ENCODE assay signal across 11 cellular contexts in the genomic region with DNA sequence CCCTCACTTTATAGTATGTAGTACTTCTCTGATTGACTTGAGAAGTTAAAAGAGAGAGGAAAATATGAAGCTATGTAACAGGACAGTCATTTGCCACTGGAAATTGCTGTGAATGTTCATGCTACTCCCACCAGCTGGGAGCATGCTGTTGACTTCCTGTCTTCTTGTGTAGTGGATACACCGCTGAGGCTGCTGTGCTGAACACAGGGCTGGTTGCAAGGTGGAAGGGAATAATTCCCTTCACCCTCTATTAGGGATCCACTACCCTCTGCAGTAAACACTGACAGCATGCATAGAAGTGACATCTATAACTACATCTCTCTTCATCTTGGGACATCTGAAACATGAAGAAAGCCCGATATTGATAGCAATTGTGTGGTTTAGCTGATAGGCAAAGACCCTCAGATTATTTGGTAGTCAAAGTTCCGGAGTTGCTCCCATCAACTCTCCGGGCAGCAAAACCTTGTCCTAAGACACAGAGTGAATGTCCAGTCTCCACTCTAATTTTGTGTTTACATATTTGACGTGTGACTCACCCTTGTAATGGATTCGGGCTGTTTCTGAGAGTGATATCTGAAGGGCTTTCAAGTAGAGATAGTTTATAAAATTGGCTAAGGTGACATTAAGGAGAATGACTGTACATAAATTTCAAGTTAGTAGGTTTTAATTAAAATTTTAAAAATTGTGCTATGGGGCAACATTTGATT.
DNase-seq lines count a peak whose midpoint lies in the region; ATAC-seq and TF ChIP-seq lines count a peak whose summit lies in the region.
"Had no signal": no experiment of that assay in that cellular context is flagged by ENCODE, and none has a peak within 500 bp of the region (broad histone marks: within the 10 kb centered on the region; RNA-seq: fewer than 3 reads in every experiment).

No MANE protein-coding gene starts in this region.

- no peak overlapping the region for H3T11ph ChIP-seq in H9 (ENCODE audit: low read length)

- H3K27ac ChIP-seq in mesenchymal stem cell (ENCODE audit: low read length, poor library complexity, severe bottlenecking) (no peak overlapping the region), H9 (ENCODE audit: insufficient read length, low read depth, low read length) (no peak overlapping the region)

- no peak overlapping the region for H2BK5ac ChIP-seq in mesenchymal stem cell (ENCODE audit: low read depth, low read length, poor library complexity, severe bottlenecking)
- no peak overlapping the region for H2BK5ac ChIP-seq in H9 (ENCODE audit: insufficient read length, low read length)

- H2BK15ac ChIP-seq in mesenchymal stem cell (ENCODE audit: low read depth, poor library complexity, severe bottlenecking): no peak overlapping the region
- H2BK15ac ChIP-seq in H9 (ENCODE audit: low read depth, low read length): no peak overlapping the region

- H3K4me3 ChIP-seq in BJ (ENCODE audit: low read depth, low read length): no peak overlapping the region
- no peak overlapping the region for H3K4me3 ChIP-seq in choroid plexus epithelial cell (ENCODE audit: low read depth, low read length)
- no peak overlapping the region for H3K4me3 ChIP-seq in mesenchymal stem cell (ENCODE audit: insufficient read depth in 1 of 2, low read depth in 1 of 2, low read length in 2 of 2)

- no peak overlapping the region for H3K14ac ChIP-seq in mesenchymal stem cell (ENCODE audit: low read length in 2 of 2)
- no peak overlapping the region for H3K14ac ChIP-seq in H9 (ENCODE audit: insufficient read depth, low read length)

- no peak overlapping the region for H3K27ac Mint-ChIP-seq in T-helper 2 cell treated with Interferon-gamma antibody and Interleukin-4, amounts not matched to agents 5 μg/mL and 100 μg/mL, for 36 hours
- no peak overlapping the region for H3K27ac Mint-ChIP-seq in H9
- no peak overlapping the region for H3K27ac Mint-ChIP-seq in stimulated activated memory B cell treated with anti-CD40 and anti-IgM and Interleukin-4, amounts not matched to agents 10 μg/mL and 1 μg/mL and 100 μg/mL, for 72 hours
- H3K27ac Mint-ChIP-seq: activated CD8-positive, alpha-beta T cell treated with anti-CD3 and anti-CD28 coated beads for 36 hours; activated naive CD4-positive, alpha-beta T cell treated with anti-CD3 and anti-CD28 coated beads, Interleukin-2, amount 50 U/mL, for 24 hours had no signal

- H4K8ac ChIP-seq in mesenchymal stem cell (ENCODE audit: low read length) (no peak overlapping the region), H9 (replicated peaks; ENCODE audit: insufficient read length, low read depth, low read length) (no peak overlapping the region)

- H3K27me3 Mint-ChIP-seq in T-helper 2 cell treated with Interferon-gamma antibody and Interleukin-4, amounts not matched to agents 5 μg/mL and 100 μg/mL, for 36 hours (ENCODE audit: low read depth): peaks cover 6% of the 10 kb centered on the region
- peaks cover 4% of the 10 kb centered on the region for H3K27me3 Mint-ChIP-seq in H9 (ENCODE audit: low read depth)
- H3K27me3 Mint-ChIP-seq in stimulated activated memory B cell treated with anti-CD40 and anti-IgM and Interleukin-4, amounts not matched to agents 10 μg/mL and 1 μg/mL and 100 μg/mL, for 72 hours: peaks cover 20% of the 10 kb centered on the region

- H3K23ac ChIP-seq in mesenchymal stem cell (ENCODE audit: low read length in 2 of 2) (no peak overlapping the region), H9 (ENCODE audit: insufficient read length, low read depth, low read length) (no peak overlapping the region)

- no peaks in the 10 kb centered on the region for H3K4me1 ChIP-seq in mesenchymal stem cell (ENCODE audit: control insufficient read depth, insufficient read depth, low read depth, low read length)
- H3K4me1 ChIP-seq in H9 (ENCODE audit: insufficient read depth, low read length): no peaks in the 10 kb centered on the region; the same call in 1 of the 2 replicates

- DNase-seq in BJ (ENCODE audit: low read depth): peak; percentile 40
- DNase-seq in HS-5 (ENCODE audit: low read depth): peak; percentile 49
- peak; percentile 61 for DNase-seq in choroid plexus epithelial cell (ENCODE audit: low read depth)
- peak; percentile 80 for DNase-seq in mesenchymal stem cell
- no peak for DNase-seq in T-helper 2 cell treated with Interferon-gamma antibody and Interleukin-4, amounts not matched to agents 5 μg/mL and 100 μg/mL, for 36 hours (ENCODE audit: low spot score)
- no peak for DNase-seq in H9
- DNase-seq: activated CD8-positive, alpha-beta T cell treated with anti-CD3 and anti-CD28 coated beads for 36 hours; dermis blood vessel endothelial cell had no signal

- TF ChIP-seq CTCF in BJ (IDR thresholded peaks at IDR 0.05; ENCODE audit: insufficient read depth, low read depth, low read length) (no peak), choroid plexus epithelial cell (conservative IDR thresholded peaks at IDR 0.05; ENCODE audit: low read depth, low read length) (no peak), H9 (conservative IDR thresholded peaks at IDR 0.05) (no peak)

- no peaks in the 10 kb centered on the region for H3K23me2 ChIP-seq in H9 (ENCODE audit: insufficient read length, low read depth, low read length, poor library complexity, severe bottlenecking)

- no peak overlapping the region for H2AK5ac ChIP-seq in mesenchymal stem cell (ENCODE audit: low read length, severe bottlenecking)
- H2AK5ac ChIP-seq in H9 (ENCODE audit: insufficient read length, low read length): no peak overlapping the region

- no peak for ATAC-seq in stimulated activated memory B cell treated with anti-CD40 and anti-IgM and Interleukin-4, amounts not matched to agents 10 μg/mL and 1 μg/mL and 100 μg/mL, for 72 hours
- no peak for ATAC-seq in HG02642 (IDR thresholded peaks at IDR 0.05; ENCODE audit: poor library complexity, unreplicated experiment)
- ATAC-seq: activated CD8-positive, alpha-beta T cell treated with anti-CD3 and anti-CD28 coated beads for 36 hours had no signal

- H4K91ac ChIP-seq in mesenchymal stem cell (ENCODE audit: low read length) (no peak overlapping the region), H9 (ENCODE audit: insufficient read length, low read depth, low read length) (no peak overlapping the region)

- H3K9me3 ChIP-seq in mesenchymal stem cell (ENCODE audit: control insufficient read depth, low read length) (no peaks in the 10 kb centered on the region), H9 (ENCODE audit: control insufficient read depth, low read depth, low read length) (no peaks in the 10 kb centered on the region)

- H3K9ac ChIP-seq in mesenchymal stem cell (ENCODE audit: low read length): no peak overlapping the region
- H3K9ac ChIP-seq in H9 (ENCODE audit: extremely low read depth, insufficient read length, low read length): no peak overlapping the region

- no peaks in the 10 kb centered on the region for H3K4me1 Mint-ChIP-seq in T-helper 2 cell treated with Interferon-gamma antibody and Interleukin-4, amounts not matched to agents 5 μg/mL and 100 μg/mL, for 36 hours (ENCODE audit: low read depth)
- peaks cover 37 to 44% of the 10 kb centered on the region in 2 experiments for H3K4me1 Mint-ChIP-seq in H9
- no peaks in the 10 kb centered on the region for H3K4me1 Mint-ChIP-seq in stimulated activated memory B cell treated with anti-CD40 and anti-IgM and Interleukin-4, amounts not matched to agents 10 μg/mL and 1 μg/mL and 100 μg/mL, for 72 hours
- H3K4me1 Mint-ChIP-seq: activated naive CD4-positive, alpha-beta T cell treated with anti-CD3 and anti-CD28 coated beads, Interleukin-2, amount 50 U/mL, for 24 hours had no signal

- POLR2A ChIA-PET in BJ (lab: Charles Lee): no interaction called here

- no peak overlapping the region for H2BK20ac ChIP-seq in H9 (ENCODE audit: low read depth, low read length, poor library complexity, severe bottlenecking)

- H2BK12ac ChIP-seq in mesenchymal stem cell (ENCODE audit: low read length in 2 of 2): peak overlapping the region in 1 of 2 experiments; percentile 7
- H2BK12ac ChIP-seq in H9 (ENCODE audit: insufficient read length, low read depth, low read length): no peak overlapping the region

- H3K18ac ChIP-seq in mesenchymal stem cell (ENCODE audit: low read depth in 1 of 2, low read length in 2 of 2): no peak overlapping the region
- no peak overlapping the region for H3K18ac ChIP-seq in H9 (ENCODE audit: insufficient read length, low read depth, low read length)

- H3K9me3 Mint-ChIP-seq in T-helper 2 cell treated with Interferon-gamma antibody and Interleukin-4, amounts not matched to agents 5 μg/mL and 100 μg/mL, for 36 hours: no peaks in the 10 kb centered on the region
- H3K9me3 Mint-ChIP-seq in H9: no peaks in the 10 kb centered on the region; a peak in 1 of 5 replicates
- no peaks in the 10 kb centered on the region for H3K9me3 Mint-ChIP-seq in stimulated activated memory B cell treated with anti-CD40 and anti-IgM and Interleukin-4, amounts not matched to agents 10 μg/mL and 1 μg/mL and 100 μg/mL, for 72 hours
- H3K9me3 Mint-ChIP-seq: activated CD8-positive, alpha-beta T cell treated with anti-CD3 and anti-CD28 coated beads for 36 hours; activated naive CD4-positive, alpha-beta T cell treated with anti-CD3 and anti-CD28 coated beads, Interleukin-2, amount 50 U/mL, for 24 hours had no signal

- H3K56ac ChIP-seq in H9 (ENCODE audit: insufficient read length, low read depth, low read length): no peak overlapping the region

- H3K79me2 ChIP-seq in H9 (ENCODE audit: insufficient read depth, low read length): no peaks in the 10 kb centered on the region

- H3K4me2 ChIP-seq in mesenchymal stem cell (ENCODE audit: low read length, poor library complexity, severe bottlenecking) (no peak overlapping the region), H9 (ENCODE audit: insufficient read depth, insufficient read length, low read length) (no peak overlapping the region)

- no peak overlapping the region for H3K4me3 Mint-ChIP-seq in T-helper 2 cell treated with Interferon-gamma antibody and Interleukin-4, amounts not matched to agents 5 μg/mL and 100 μg/mL, for 36 hours
- no peak overlapping the region for H3K4me3 Mint-ChIP-seq in H9
- no peak overlapping the region for H3K4me3 Mint-ChIP-seq in stimulated activated memory B cell treated with anti-CD40 and anti-IgM and Interleukin-4, amounts not matched to agents 10 μg/mL and 1 μg/mL and 100 μg/mL, for 72 hours
- H3K4me3 Mint-ChIP-seq: activated CD8-positive, alpha-beta T cell treated with anti-CD3 and anti-CD28 coated beads for 36 hours; activated naive CD4-positive, alpha-beta T cell treated with anti-CD3 and anti-CD28 coated beads, Interleukin-2, amount 50 U/mL, for 24 hours had no signal

- H3K36me3 ChIP-seq in BJ (ENCODE audit: control insufficient read depth, insufficient read depth, low read length): no peaks in the 10 kb centered on the region
- H3K36me3 ChIP-seq in mesenchymal stem cell (ENCODE audit: control insufficient read depth in 1 of 2, insufficient read depth in 2 of 2, low read depth in 1 of 2, low read length in 2 of 2): no peaks in the 10 kb centered on the region

- CTCF ChIA-PET in BJ (lab: Yijun Ruan, JAX): interaction anchor here (0.7 to 1.5 kb wide), 5 partner anchors 9 to 257 kb away, joined by 3 to 5 read pairs (median 3); no protein-coding TSS in a partner anchor

- H2BK120ac ChIP-seq in mesenchymal stem cell (ENCODE audit: low read depth, low read length) (no peak overlapping the region), H9 (ENCODE audit: low read depth, low read length, poor library complexity, severe bottlenecking) (no peak overlapping the region)

- H4K20me1 ChIP-seq in H9 (ENCODE audit: control insufficient read depth, insufficient read depth, insufficient read length): no peaks in the 10 kb centered on the region

- no peak overlapping the region for H4K5ac ChIP-seq in H9 (ENCODE audit: insufficient read length, low read depth, low read length)

- H3K79me1 ChIP-seq in mesenchymal stem cell (replicated peaks; ENCODE audit: low read length, poor library complexity, severe bottlenecking) (no peaks in the 10 kb centered on the region), H9 (ENCODE audit: insufficient read depth, low read depth, low read length, poor library complexity, severe bottlenecking) (no peaks in the 10 kb centered on the region)

- H3K36me3 Mint-ChIP-seq in T-helper 2 cell treated with Interferon-gamma antibody and Interleukin-4, amounts not matched to agents 5 μg/mL and 100 μg/mL, for 36 hours (ENCODE audit: low read depth): no peaks in the 10 kb centered on the region
- no peaks in the 10 kb centered on the region for H3K36me3 Mint-ChIP-seq in H9 (ENCODE audit: insufficient read depth in 1 of 3, low read depth in 3 of 3)
- no peaks in the 10 kb centered on the region for H3K36me3 Mint-ChIP-seq in stimulated activated memory B cell treated with anti-CD40 and anti-IgM and Interleukin-4, amounts not matched to agents 10 μg/mL and 1 μg/mL and 100 μg/mL, for 72 hours
- H3K36me3 Mint-ChIP-seq: activated naive CD4-positive, alpha-beta T cell treated with anti-CD3 and anti-CD28 coated beads, Interleukin-2, amount 50 U/mL, for 24 hours had no signal

- H2AFZ ChIP-seq in mesenchymal stem cell (ENCODE audit: low read depth, low read length): no peak overlapping the region
- H2AFZ ChIP-seq in H9 (ENCODE audit: low read length): no peak overlapping the region

- H3K27me3 ChIP-seq in BJ (ENCODE audit: control insufficient read depth, insufficient read depth, low read length) (peaks cover 2% of the 10 kb centered on the region; the same call in 1 of the 2 replicates), mesenchymal stem cell (ENCODE audit: control insufficient read depth in 1 of 2, insufficient read depth in 1 of 2, low read length in 2 of 2) (peaks cover 0 to 28% of the 10 kb centered on the region in 2 experiments), H9 (ENCODE audit: insufficient read depth, low read length) (no peaks in the 10 kb centered on the region)

- H3K4ac ChIP-seq in mesenchymal stem cell (ENCODE audit: low read depth in 1 of 2, low read length in 2 of 2) (no peak overlapping the region), H9 (ENCODE audit: low read depth, low read length) (no peak overlapping the region)

- 8% methylated on average over 6 of the region's 6 CpGs for WGBS in mesenchymal stem cell
- no CpG with 5 or more reads among the region's 6 CpGs for WGBS in H9 (ENCODE audit: extremely low coverage, insufficient read length, low lambda C conversion rate)

Comparison
In these comparisons a context has a peak if more than half of its experiments do, and no peak if none do; other contexts are left out.
1. DNase-seq: peak in BJ (single experiment), HS-5 (single experiment), choroid plexus epithelial cell (single experiment) and mesenchymal stem cell (single experiment); none in T-helper 2 cell treated with Interferon-gamma antibody and Interleukin-4, amounts not matched to agents 5 μg/mL and 100 μg/mL, for 36 hours (single experiment) and H9 (single experiment).